In the genomic region with DNA sequence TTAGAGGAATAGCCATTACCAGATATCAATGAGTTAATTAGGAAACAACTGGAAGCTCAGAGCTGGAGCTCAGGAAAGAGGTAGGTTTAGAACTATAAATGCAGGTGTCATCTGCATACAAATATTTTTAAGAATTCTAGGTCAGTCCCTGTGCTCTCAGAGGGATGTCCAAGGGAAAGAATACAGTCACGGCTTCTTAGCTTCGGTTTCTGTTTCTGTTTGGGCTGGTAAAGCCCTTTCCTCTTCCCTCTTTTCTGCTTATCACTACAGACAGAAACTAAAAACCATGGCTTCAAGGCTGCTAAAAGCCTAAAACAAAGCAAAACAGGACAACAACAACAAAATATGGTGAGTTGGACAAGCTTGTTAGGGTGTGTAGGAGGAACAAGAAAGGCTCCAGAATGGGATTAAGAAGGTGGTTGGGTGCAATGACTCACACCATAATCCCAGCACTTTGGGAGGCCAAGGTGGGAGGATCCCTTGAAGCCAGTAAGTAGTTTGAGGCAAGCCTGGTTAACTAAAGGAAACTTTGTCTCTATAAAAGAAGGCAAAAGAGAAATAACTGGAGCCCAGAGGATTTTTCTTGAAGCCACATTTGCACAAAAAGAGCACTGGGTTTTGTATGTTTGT, we compare ENCODE assay signal across 9 cellular contexts.
A peak's percentile ranks its signal among the peaks of the same experiment; 100 is the strongest.
DNase-seq lines count a peak whose midpoint lies in the region; ATAC-seq and TF ChIP-seq lines count a peak whose summit lies in the region.
"Had no signal": no experiment of that assay in that cellular context is flagged by ENCODE, and none has a peak within 500 bp of the region (broad histone marks: within the 10 kb centered on the region; RNA-seq: fewer than 3 reads in every experiment).

No MANE protein-coding gene starts in this region.

- TF ChIP-seq CTCF in fibroblast of villous mesenchyme (IDR thresholded peaks at IDR 0.05; ENCODE audit: insufficient read depth, low read depth, low read length) = no peak
- TF ChIP-seq CTCF in prostate gland (IDR thresholded peaks at IDR 0.05) = no peak
- no peak for TF ChIP-seq CTCF in body of pancreas (IDR thresholded peaks at IDR 0.05)

- ATAC-seq in GM18867 (IDR thresholded peaks at IDR 0.05; ENCODE audit: unreplicated experiment) = peak; percentile 96
- ATAC-seq in GM21619 (IDR thresholded peaks at IDR 0.05; ENCODE audit: unreplicated experiment) = peak; percentile 95
- peak; percentile 85 for ATAC-seq in HG03558 (IDR thresholded peaks at IDR 0.05; ENCODE audit: extremely low read depth, unreplicated experiment)
- no peak for ATAC-seq in body of pancreas

- H3K36me3 ChIP-seq in prostate gland (no peaks in the 10 kb centered on the region), body of pancreas (replicated peaks in 1 of 2; ENCODE audit: insufficient read depth in 1 of 2, low read depth in 2 of 2) (no peaks in the 10 kb centered on the region)

- H3K4me1 ChIP-seq in prostate gland (replicated peaks) (no peaks in the 10 kb centered on the region), body of pancreas (no peaks in the 10 kb centered on the region)

- DNase-seq in fibroblast of villous mesenchyme (ENCODE audit: low read depth) (peak; percentile 19), prostate gland (ENCODE audit: low spot score) (no peak), NCI-H2171 (lab: John Stamatoyannopoulos, UW) (no peak), NCI-H1092 treated with DMSO at 0.1 percent for 48 hours (lab: John Stamatoyannopoulos, UW) (no peak), body of pancreas (no peak)
- DNase-seq: H7 had no signal

- H3K4me3 ChIP-seq in fibroblast of villous mesenchyme (ENCODE audit: low read depth, low read length) (no peak overlapping the region), prostate gland (no peak overlapping the region), body of pancreas (no peak overlapping the region)

- intact Hi-C loops in prostate gland (cut with DNase I) = no loop called here
- intact Hi-C loops in body of pancreas (cut with DNase I) = no loop called here

- H3K27ac ChIP-seq in prostate gland (no peak overlapping the region), body of pancreas (peak overlapping the region in 1 of 4 donors; percentile 8)

- TF ChIP-seq POLR2A in prostate gland (IDR thresholded peaks at IDR 0.05) = no peak
- TF ChIP-seq POLR2A in body of pancreas (IDR thresholded peaks at IDR 0.05) = no peak

- H3K27me3 ChIP-seq in prostate gland (replicated peaks; ENCODE audit: insufficient read depth) (no peaks in the 10 kb centered on the region), body of pancreas (no peaks in the 10 kb centered on the region)

- WGBS in prostate gland = 77% methylated on average over 2 of the region's 2 CpGs
- 60 to 64% methylated on average over 2 of the region's 2 CpGs for WGBS in body of pancreas, 2 donors

- no peaks in the 10 kb centered on the region for H3K9me3 ChIP-seq in prostate gland
- no peaks in the 10 kb centered on the region for H3K9me3 ChIP-seq in body of pancreas
